In genomic region chrX:150869450-150869849, GRCh38 we compare ENCODE assay signal across 1 cellular context.
TF ChIP-seq lines count a peak whose summit lies in the region.

No MANE protein-coding gene starts in this region.

TF ChIP-seq in GM23338, 12 proteins besides CTCF, POLR2A, EP300 and RAD21 (continued from another document):
- TF ChIP-seq, protein P1, sequence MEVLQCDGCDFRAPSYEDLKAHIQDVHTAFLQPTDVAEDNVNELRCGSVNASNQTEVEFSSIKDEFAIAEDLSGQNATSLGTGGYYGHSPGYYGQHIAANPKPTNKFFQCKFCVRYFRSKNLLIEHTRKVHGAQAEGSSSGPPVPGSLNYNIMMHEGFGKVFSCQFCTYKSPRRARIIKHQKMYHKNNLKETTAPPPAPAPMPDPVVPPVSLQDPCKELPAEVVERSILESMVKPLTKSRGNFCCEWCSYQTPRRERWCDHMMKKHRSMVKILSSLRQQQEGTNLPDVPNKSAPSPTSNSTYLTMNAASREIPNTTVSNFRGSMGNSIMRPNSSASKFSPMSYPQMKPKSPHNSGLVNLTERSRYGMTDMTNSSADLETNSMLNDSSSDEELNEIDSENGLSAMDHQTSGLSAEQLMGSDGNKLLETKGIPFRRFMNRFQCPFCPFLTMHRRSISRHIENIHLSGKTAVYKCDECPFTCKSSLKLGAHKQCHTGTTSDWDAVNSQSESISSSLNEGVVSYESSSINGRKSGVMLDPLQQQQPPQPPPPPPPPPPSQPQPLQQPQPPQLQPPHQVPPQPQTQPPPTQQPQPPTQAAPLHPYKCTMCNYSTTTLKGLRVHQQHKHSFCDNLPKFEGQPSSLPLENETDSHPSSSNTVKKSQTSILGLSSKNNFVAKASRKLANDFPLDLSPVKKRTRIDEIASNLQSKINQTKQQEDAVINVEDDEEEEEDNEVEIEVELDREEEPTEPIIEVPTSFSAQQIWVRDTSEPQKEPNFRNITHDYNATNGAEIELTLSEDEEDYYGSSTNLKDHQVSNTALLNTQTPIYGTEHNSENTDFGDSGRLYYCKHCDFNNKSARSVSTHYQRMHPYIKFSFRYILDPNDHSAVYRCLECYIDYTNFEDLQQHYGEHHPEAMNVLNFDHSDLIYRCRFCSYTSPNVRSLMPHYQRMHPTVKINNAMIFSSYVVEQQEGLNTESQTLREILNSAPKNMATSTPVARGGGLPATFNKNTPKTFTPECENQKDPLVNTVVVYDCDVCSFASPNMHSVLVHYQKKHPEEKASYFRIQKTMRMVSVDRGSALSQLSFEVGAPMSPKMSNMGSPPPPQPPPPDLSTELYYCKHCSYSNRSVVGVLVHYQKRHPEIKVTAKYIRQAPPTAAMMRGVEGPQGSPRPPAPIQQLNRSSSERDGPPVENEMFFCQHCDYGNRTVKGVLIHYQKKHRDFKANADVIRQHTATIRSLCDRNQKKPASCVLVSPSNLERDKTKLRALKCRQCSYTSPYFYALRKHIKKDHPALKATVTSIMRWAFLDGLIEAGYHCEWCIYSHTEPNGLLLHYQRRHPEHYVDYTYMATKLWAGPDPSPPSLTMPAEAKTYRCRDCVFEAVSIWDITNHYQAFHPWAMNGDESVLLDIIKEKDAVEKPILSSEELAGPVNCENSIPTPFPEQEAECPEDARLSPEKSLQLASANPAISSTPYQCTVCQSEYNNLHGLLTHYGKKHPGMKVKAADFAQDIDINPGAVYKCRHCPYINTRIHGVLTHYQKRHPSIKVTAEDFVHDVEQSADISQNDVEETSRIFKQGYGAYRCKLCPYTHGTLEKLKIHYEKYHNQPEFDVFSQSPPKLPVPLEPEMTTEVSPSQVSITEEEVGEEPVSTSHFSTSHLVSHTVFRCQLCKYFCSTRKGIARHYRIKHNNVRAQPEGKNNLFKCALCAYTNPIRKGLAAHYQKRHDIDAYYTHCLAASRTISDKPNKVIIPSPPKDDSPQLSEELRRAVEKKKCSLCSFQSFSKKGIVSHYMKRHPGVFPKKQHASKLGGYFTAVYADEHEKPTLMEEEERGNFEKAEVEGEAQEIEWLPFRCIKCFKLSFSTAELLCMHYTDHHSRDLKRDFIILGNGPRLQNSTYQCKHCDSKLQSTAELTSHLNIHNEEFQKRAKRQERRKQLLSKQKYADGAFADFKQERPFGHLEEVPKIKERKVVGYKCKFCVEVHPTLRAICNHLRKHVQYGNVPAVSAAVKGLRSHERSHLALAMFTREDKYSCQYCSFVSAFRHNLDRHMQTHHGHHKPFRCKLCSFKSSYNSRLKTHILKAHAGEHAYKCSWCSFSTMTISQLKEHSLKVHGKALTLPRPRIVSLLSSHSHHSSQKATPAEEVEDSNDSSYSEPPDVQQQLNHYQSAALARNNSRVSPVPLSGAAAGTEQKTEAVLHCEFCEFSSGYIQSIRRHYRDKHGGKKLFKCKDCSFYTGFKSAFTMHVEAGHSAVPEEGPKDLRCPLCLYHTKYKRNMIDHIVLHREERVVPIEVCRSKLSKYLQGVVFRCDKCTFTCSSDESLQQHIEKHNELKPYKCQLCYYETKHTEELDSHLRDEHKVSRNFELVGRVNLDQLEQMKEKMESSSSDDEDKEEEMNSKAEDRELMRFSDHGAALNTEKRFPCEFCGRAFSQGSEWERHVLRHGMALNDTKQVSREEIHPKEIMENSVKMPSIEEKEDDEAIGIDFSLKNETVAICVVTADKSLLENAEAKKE (CRISPR knock-in tag; IDR thresholded peaks at IDR 0.05): no peak
- TF ChIP-seq STAT1 (IDR thresholded peaks at IDR 0.05; ENCODE audit: unreplicated experiment) (no peak), CREB1 (CRISPR knock-in tag; IDR thresholded peaks at IDR 0.05; ENCODE audit: low read depth) (no peak), ETS1 (IDR thresholded peaks at IDR 0.05) (no peak), POLR2AphosphoS5 (IDR thresholded peaks at IDR 0.05; ENCODE audit: low read depth) (no peak), EZH2phosphoT487 (IDR thresholded peaks at IDR 0.05; ENCODE audit: unreplicated experiment) (no peak), REST (IDR thresholded peaks at IDR 0.05; ENCODE audit: unreplicated experiment) (no peak)
